ENCODE assay signal across 12 cellular contexts in genomic region chr16:69937465-69937951, GRCh38. TPM values are rescaled to one million over a fixed set of nuclear protein-coding genes. Genes with fewer than 3 reads are reported as not detected.
A peak's percentile ranks its signal among the peaks of the same experiment; 100 is the strongest.
DNase-seq lines count a peak whose midpoint lies in the region; ATAC-seq and TF ChIP-seq lines count a peak whose summit lies in the region.
"Had no signal": no experiment of that assay in that cellular context is flagged by ENCODE, and none has a peak within 500 bp of the region (broad histone marks: within the 10 kb centered on the region; RNA-seq: fewer than 3 reads in every experiment).

No MANE protein-coding gene starts in this region.

- H3K27ac ChIP-seq in A673 (ENCODE audit: low read depth, low read length, poor library complexity, severe bottlenecking) (no peak overlapping the region), brain microvascular endothelial cell (no peak overlapping the region)

- H3K36me3 ChIP-seq in A673 (ENCODE audit: insufficient read depth, low read length, poor library complexity, severe bottlenecking) (no peaks in the 10 kb centered on the region), brain microvascular endothelial cell (replicated peaks) (peaks cover 50% of the 10 kb centered on the region)

- intact Hi-C loops in A673 (cut with micrococcal nuclease; ENCODE audit: unreplicated experiment) = loop anchor here (5.0 to 10.0 kb wide), 2 partner anchors 233 to 540 kb away; no protein-coding TSS in a partner anchor

- CTCF ChIA-PET in A673 (lab: Charles Lee) = no interaction called here
- CTCF ChIA-PET in HEK293T (lab: Yijun Ruan, JAX) = no interaction called here

- TF ChIP-seq CTCF in A673 (conservative IDR thresholded peaks at IDR 0.05; ENCODE audit: low read depth, low read length) (peak; percentile 47), brain microvascular endothelial cell (IDR thresholded peaks at IDR 0.05; ENCODE audit: low read depth, low read length, missing control alignments) (peak; percentile 61)

- no peaks in the 10 kb centered on the region for H3K4me1 ChIP-seq in A673 (ENCODE audit: insufficient read depth, low read length, poor library complexity, severe bottlenecking)
- H3K4me1 ChIP-seq: HAP-1 had no signal

- H3K27me3 ChIP-seq in A673 (replicated peaks; ENCODE audit: insufficient read depth, low read depth, low read length, poor library complexity) = no peaks in the 10 kb centered on the region
- H3K27me3 ChIP-seq in brain microvascular endothelial cell (replicated peaks) = no peaks in the 10 kb centered on the region

- BruUV-seq in A673 (replicated peaks; lab: Mats Ljungman, UMichigan) = no TSS peak

- ATAC-seq in GM19328 (IDR thresholded peaks at IDR 0.05; ENCODE audit: unreplicated experiment) = no peak
- no peak for ATAC-seq in GM21576 (IDR thresholded peaks at IDR 0.05; ENCODE audit: unreplicated experiment)
- ATAC-seq in GM21786 (IDR thresholded peaks at IDR 0.05; ENCODE audit: unreplicated experiment) = no peak

- POLR2A ChIA-PET in A673 (lab: Charles Lee; ENCODE audit: low non-redundant PET) (no interaction called here), HEK293T (lab: Yijun Ruan, JAX) (no interaction called here)

- H3K9me3 ChIP-seq in A673 (ENCODE audit: low read depth, low read length, poor library complexity, severe bottlenecking) = no peaks in the 10 kb centered on the region
- H3K9me3 ChIP-seq: HAP-1 had no signal

- DNase-seq in A673 (ENCODE audit: low spot score) = peak; percentile 24
- peak; percentile 25 for DNase-seq in HEK293T (ENCODE audit: extremely low spot score)
- DNase-seq in brain microvascular endothelial cell = no peak
- peak; percentile 34 for DNase-seq in left kidney (ENCODE audit: low read depth, low spot score)
- DNase-seq in NCI-H774 (lab: John Stamatoyannopoulos, UW) = no peak
- DNase-seq: CD4-positive, alpha-beta T cell; foreskin melanocyte; NCI-H1105 had no signal

- in situ Hi-C loops in brain microvascular endothelial cell (cut with HindIII; ENCODE audit: low pct_ligation_motif_present, low sequenced_read_pairs) = no loop called here

- H3K4me3 ChIP-seq in A673 (ENCODE audit: low read depth, low read length, poor library complexity, severe bottlenecking) (no peak overlapping the region), brain microvascular endothelial cell (ENCODE audit: low read depth, low read length) (no peak overlapping the region)
- H3K4me3 ChIP-seq: HAP-1 had no signal

TF ChIP-seq in HEK293T, 16 proteins besides CTCF, POLR2A, EP300 and RAD21:
- TF ChIP-seq FOXA1 (IDR thresholded peaks at IDR 0.05) (no peak), ZNF384 (IDR thresholded peaks at IDR 0.05) (no peak), SP1 (IDR thresholded peaks at IDR 0.05) (no peak), SUZ12 (IDR thresholded peaks at IDR 0.05) (no peak), ELF4 (IDR thresholded peaks at IDR 0.05) (no peak), ARNT (IDR thresholded peaks at IDR 0.05) (no peak), FOXK2 (IDR thresholded peaks at IDR 0.05) (no peak), BHLHE40 (IDR thresholded peaks at IDR 0.05; ENCODE audit: borderline replicate concordance) (no peak), FOXM1 (IDR thresholded peaks at IDR 0.05; ENCODE audit: borderline replicate concordance) (no peak), HDGF (IDR thresholded peaks at IDR 0.05; ENCODE audit: borderline replicate concordance) (no peak), LEF1 (IDR thresholded peaks at IDR 0.05; ENCODE audit: borderline replicate concordance) (no peak)

RNA-seq across cellular contexts. Expression of gene CLEC18A, which starts 13.6 kb away (rescaled TPM):
- total RNA-seq in A673 (2021) = 6.1 and 7.6 TPM in 2 replicates

Comparison
In these comparisons a context has a peak if more than half of its experiments do, and no peak if none do; other contexts are left out.
1. DNase-seq: peak in A673 (single experiment), HEK293T (single experiment) and left kidney (single experiment); none in brain microvascular endothelial cell (single experiment) and NCI-H774 (single experiment).